ENCODE assay signal across 8 cellular contexts in genomic region chr20:18497603-18498002, GRCh38. TPM values are rescaled to one million over a fixed set of nuclear protein-coding genes. Genes with fewer than 3 reads are reported as not detected.
DNase-seq lines count a peak whose midpoint lies in the region; ATAC-seq and TF ChIP-seq lines count a peak whose summit lies in the region.

No MANE protein-coding gene starts in this region.

- peaks cover 14% of the 10 kb centered on the region for H3K36me3 ChIP-seq in iPS-20b (ENCODE audit: insufficient read depth, low read depth, low read length)

- no peaks in the 10 kb centered on the region for H3K9me3 Mint-ChIP-seq in activated CD8-positive, alpha-beta memory T cell treated with anti-CD3 and anti-CD28 coated beads, Interleukin-2, amount 10 ng/mL, durations not matched to agents 7 days and 5 days (ENCODE audit: low read depth)
- no peaks in the 10 kb centered on the region for H3K9me3 Mint-ChIP-seq in activated CD4-positive, alpha-beta memory T cell treated with anti-CD3 and anti-CD28 coated beads, Interleukin-2, amount 10 ng/mL, durations not matched to agents 7 days and 5 days
- no peaks in the 10 kb centered on the region for H3K9me3 Mint-ChIP-seq in stimulated activated naive CD8-positive, alpha-beta T cell treated with anti-CD3 and anti-CD28 coated beads, Interleukin-15, amount 100 ng/mL, for 72 hours

- peak overlapping the region; percentile 28; the same call in 1 of the 2 replicates for H3K9ac ChIP-seq in iPS-20b (ENCODE audit: low read depth, low read length)

- no peaks in the 10 kb centered on the region for H3K27me3 ChIP-seq in iPS-20b (ENCODE audit: insufficient read depth, low read length)

- DNase-seq in activated CD8-positive, alpha-beta memory T cell treated with anti-CD3 and anti-CD28 coated beads, Interleukin-2, amount 10 ng/mL, durations not matched to agents 7 days and 5 days, result no peak
- DNase-seq in activated CD8-positive, alpha-beta memory T cell treated with anti-CD3 and anti-CD28 coated beads, Interleukin-2, amount 50 U/mL, for 48 hours, result no peak
- DNase-seq in activated CD4-positive, alpha-beta memory T cell treated with anti-CD3 and anti-CD28 coated beads, Interleukin-2, amount 10 ng/mL, durations not matched to agents 7 days and 5 days, result no peak
- DNase-seq in stimulated activated naive CD8-positive, alpha-beta T cell treated with anti-CD3 and anti-CD28 coated beads, Interleukin-15, amount 100 ng/mL, for 72 hours, result no peak
- no peak for DNase-seq in stimulated activated CD4-positive, alpha-beta T cell treated with anti-CD3 and anti-CD28 coated beads, Interleukin-4, amount 100 ng/mL, for 4 hours
- DNase-seq in GM10266 (ENCODE audit: extremely low spot score), result no peak

- H3K4me3 ChIP-seq in iPS-20b (ENCODE audit: low read length), result peak overlapping the region; percentile 92; the same call in 1 of the 2 replicates

- H3K27ac Mint-ChIP-seq in activated CD8-positive, alpha-beta memory T cell treated with anti-CD3 and anti-CD28 coated beads, Interleukin-2, amount 10 ng/mL, durations not matched to agents 7 days and 5 days, result peak overlapping the region; percentile 36
- H3K27ac Mint-ChIP-seq in activated CD4-positive, alpha-beta memory T cell treated with anti-CD3 and anti-CD28 coated beads, Interleukin-2, amount 10 ng/mL, durations not matched to agents 7 days and 5 days, result no peak overlapping the region
- H3K27ac Mint-ChIP-seq in stimulated activated naive CD8-positive, alpha-beta T cell treated with anti-CD3 and anti-CD28 coated beads, Interleukin-15, amount 100 ng/mL, for 72 hours, result no peak overlapping the region

- ATAC-seq in activated CD8-positive, alpha-beta memory T cell treated with anti-CD3 and anti-CD28 coated beads, Interleukin-2, amount 10 ng/mL, durations not matched to agents 7 days and 5 days, result no peak
- no peak for ATAC-seq in stimulated activated naive CD8-positive, alpha-beta T cell treated with anti-CD3 and anti-CD28 coated beads, Interleukin-15, amount 100 ng/mL, for 72 hours
- ATAC-seq in HG03342 (IDR thresholded peaks at IDR 0.05; ENCODE audit: unreplicated experiment), result no peak

- H3K9me3 ChIP-seq in iPS-20b (ENCODE audit: insufficient read depth, low read depth, low read length), result no peaks in the 10 kb centered on the region

- H3K27ac ChIP-seq in iPS-20b (ENCODE audit: low read length), result no peak overlapping the region

- no peak for TF ChIP-seq CTCF in GM10266 (IDR thresholded peaks at IDR 0.05; ENCODE audit: control insufficient read depth, insufficient read depth, low read depth, missing control alignments)

- H3K4me1 Mint-ChIP-seq in activated CD8-positive, alpha-beta memory T cell treated with anti-CD3 and anti-CD28 coated beads, Interleukin-2, amount 10 ng/mL, durations not matched to agents 7 days and 5 days, result peaks cover 22% of the 10 kb centered on the region
- peaks cover 26% of the 10 kb centered on the region for H3K4me1 Mint-ChIP-seq in activated CD4-positive, alpha-beta memory T cell treated with anti-CD3 and anti-CD28 coated beads, Interleukin-2, amount 10 ng/mL, durations not matched to agents 7 days and 5 days
- H3K4me1 Mint-ChIP-seq in stimulated activated naive CD8-positive, alpha-beta T cell treated with anti-CD3 and anti-CD28 coated beads, Interleukin-15, amount 100 ng/mL, for 72 hours, result peaks cover 20% of the 10 kb centered on the region

- CTCF ChIA-PET in activated CD8-positive, alpha-beta memory T cell treated with anti-CD3 and anti-CD28 coated beads, Interleukin-2, amount 10 ng/mL, durations not matched to agents 7 days and 5 days (lab: Charles Lee), result interaction anchor here (0.9 to 3.8 kb wide), 6 partner anchors 9 to 212 kb away, joined by 3 to 39 read pairs (median 4); partner anchors contain the start of genes DZANK1, POLR3F and SEC23B
- CTCF ChIA-PET in activated CD4-positive, alpha-beta memory T cell treated with anti-CD3 and anti-CD28 coated beads, Interleukin-2, amount 10 ng/mL, durations not matched to agents 7 days and 5 days (lab: Charles Lee), result interaction anchor here (0.7 to 4.3 kb wide), 2 partner anchors 9 to 31 kb away, joined by 3 to 30 read pairs; partner anchors contain the start of genes DZANK1, POLR3F and SEC23B

- POLR2A ChIA-PET in activated CD4-positive, alpha-beta memory T cell treated with anti-CD3 and anti-CD28 coated beads, Interleukin-2, amount 10 ng/mL, durations not matched to agents 7 days and 5 days (lab: Charles Lee), result interaction anchor here (1.1 to 4.7 kb wide), 5 partner anchors 10 to 360 kb away, joined by 5 to 143 read pairs (median 13); partner anchors contain the start of genes DZANK1, KAT14, PET117 and POLR3F

- H3K36me3 Mint-ChIP-seq in activated CD8-positive, alpha-beta memory T cell treated with anti-CD3 and anti-CD28 coated beads, Interleukin-2, amount 10 ng/mL, durations not matched to agents 7 days and 5 days, result peaks cover 11% of the 10 kb centered on the region
- peaks cover 11% of the 10 kb centered on the region for H3K36me3 Mint-ChIP-seq in activated CD4-positive, alpha-beta memory T cell treated with anti-CD3 and anti-CD28 coated beads, Interleukin-2, amount 10 ng/mL, durations not matched to agents 7 days and 5 days (ENCODE audit: low read depth)

- H3K4me1 ChIP-seq in iPS-20b (ENCODE audit: insufficient read depth, low read length), result peaks cover 3% of the 10 kb centered on the region; the same call in 1 of the 2 replicates

- H3K27me3 Mint-ChIP-seq in activated CD8-positive, alpha-beta memory T cell treated with anti-CD3 and anti-CD28 coated beads, Interleukin-2, amount 10 ng/mL, durations not matched to agents 7 days and 5 days, result no peaks in the 10 kb centered on the region
- no peaks in the 10 kb centered on the region for H3K27me3 Mint-ChIP-seq in activated CD4-positive, alpha-beta memory T cell treated with anti-CD3 and anti-CD28 coated beads, Interleukin-2, amount 10 ng/mL, durations not matched to agents 7 days and 5 days
- H3K27me3 Mint-ChIP-seq in stimulated activated naive CD8-positive, alpha-beta T cell treated with anti-CD3 and anti-CD28 coated beads, Interleukin-15, amount 100 ng/mL, for 72 hours, result peaks cover 8% of the 10 kb centered on the region

- peak overlapping the region; percentile 99 for H3K4me3 Mint-ChIP-seq in activated CD8-positive, alpha-beta memory T cell treated with anti-CD3 and anti-CD28 coated beads, Interleukin-2, amount 10 ng/mL, durations not matched to agents 7 days and 5 days
- peak overlapping the region; percentile 98 for H3K4me3 Mint-ChIP-seq in activated CD4-positive, alpha-beta memory T cell treated with anti-CD3 and anti-CD28 coated beads, Interleukin-2, amount 10 ng/mL, durations not matched to agents 7 days and 5 days
- peak overlapping the region; percentile 98 to 99 for H3K4me3 Mint-ChIP-seq in stimulated activated naive CD8-positive, alpha-beta T cell treated with anti-CD3 and anti-CD28 coated beads, Interleukin-15, amount 100 ng/mL, for 72 hours

RNA-seq across cellular contexts. Expression of gene RBBP9, which starts 0.6 kb away (rescaled TPM):
- total RNA-seq in activated CD8-positive, alpha-beta memory T cell treated with anti-CD3 and anti-CD28 coated beads, Interleukin-2, amount 10 ng/mL, durations not matched to agents 7 days and 5 days, result 10 to 100 TPM; 13.4 to 13.5 TPM
- total RNA-seq in activated CD4-positive, alpha-beta memory T cell treated with anti-CD3 and anti-CD28 coated beads, Interleukin-2, amount 10 ng/mL, durations not matched to agents 7 days and 5 days, result 10 to 100 TPM; 18.0 to 20.4 TPM

RNA-seq across cellular contexts. Expression of gene SEC23B, which starts 10.1 kb away (rescaled TPM):
- 10 to 100 TPM; 63.0 to 97.8 TPM for total RNA-seq in activated CD8-positive, alpha-beta memory T cell treated with anti-CD3 and anti-CD28 coated beads, Interleukin-2, amount 10 ng/mL, durations not matched to agents 7 days and 5 days
- total RNA-seq in activated CD4-positive, alpha-beta memory T cell treated with anti-CD3 and anti-CD28 coated beads, Interleukin-2, amount 10 ng/mL, durations not matched to agents 7 days and 5 days, result 100 to 1,000 TPM in 1 of 2 experiments, 10 to 100 TPM in 1; 95.2 to 101 TPM

RNA-seq across cellular contexts. Expression of gene POLR3F, which starts 30.4 kb away (rescaled TPM):
- 10 to 100 TPM in 1 of 2 experiments, 1 to 10 TPM in 1; 7.3 to 11.6 TPM for total RNA-seq in activated CD8-positive, alpha-beta memory T cell treated with anti-CD3 and anti-CD28 coated beads, Interleukin-2, amount 10 ng/mL, durations not matched to agents 7 days and 5 days
- 10 to 100 TPM in 1 of 2 experiments, 1 to 10 TPM in 1; 7.7 to 10.1 TPM for total RNA-seq in activated CD4-positive, alpha-beta memory T cell treated with anti-CD3 and anti-CD28 coated beads, Interleukin-2, amount 10 ng/mL, durations not matched to agents 7 days and 5 days

RNA-seq across cellular contexts. Expression of gene DZANK1, which starts 30.8 kb away (rescaled TPM):
- 1 to 10 TPM; 1.7 to 2.0 TPM for total RNA-seq in activated CD8-positive, alpha-beta memory T cell treated with anti-CD3 and anti-CD28 coated beads, Interleukin-2, amount 10 ng/mL, durations not matched to agents 7 days and 5 days
- 1 to 10 TPM; 1.4 to 1.5 TPM for total RNA-seq in activated CD4-positive, alpha-beta memory T cell treated with anti-CD3 and anti-CD28 coated beads, Interleukin-2, amount 10 ng/mL, durations not matched to agents 7 days and 5 days
